In the genomic region with DNA sequence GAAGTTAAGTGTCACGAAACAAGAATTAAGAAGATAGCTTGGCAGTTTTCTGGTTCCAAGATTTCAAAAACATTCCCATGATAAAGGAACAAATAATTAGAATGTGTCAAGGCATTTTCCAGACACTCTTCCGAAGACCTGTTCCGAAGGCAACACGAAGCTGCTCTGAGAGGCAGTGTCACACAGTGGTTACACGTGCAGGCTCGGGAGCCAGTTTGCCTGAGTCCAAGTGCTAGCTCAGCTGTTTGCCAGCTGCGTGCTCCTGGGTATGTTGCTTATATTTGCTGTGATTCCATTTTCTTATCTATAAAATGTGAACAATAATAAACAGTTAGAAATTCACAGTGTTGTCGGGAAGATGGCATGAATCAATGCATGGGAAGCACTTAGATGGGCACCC, we compare ENCODE assay signal across 29 cellular contexts.
"Had no signal": no experiment of that assay in that cellular context is flagged by ENCODE, and none has a peak within 500 bp of the region (broad histone marks: within the 10 kb centered on the region; RNA-seq: fewer than 3 reads in every experiment).

No MANE protein-coding gene starts in this region.

- H3K4me3 ChIP-seq: coronary artery, dorsolateral prefrontal cortex, gastrocnemius medialis had no signal

- H3K36me3 ChIP-seq: brain microvascular endothelial cell, gastrocnemius medialis, WERI-Rb-1 had no signal

- H3K9me3 ChIP-seq: gastrocnemius medialis had no signal

- DNase-seq: activated B cell treated with CpG ODN at 0.5 μM for 24 hours; activated CD4-positive, alpha-beta memory T cell treated with anti-CD3 and anti-CD28 coated beads, Interleukin-2, amount 10 ng/mL, durations not matched to agents 7 days and 5 days; activated CD4-positive, alpha-beta T cell treated with anti-CD3 and anti-CD28 coated beads for 4 hours; activated CD4-positive, alpha-beta T cell treated with anti-CD3 and anti-CD28 coated beads, Interleukin-2, amount 10 ng/mL, durations not matched to agents 7 days and 5 days; activated CD4-positive, alpha-beta T cell treated with anti-CD3 and anti-CD28 coated beads, Interleukin-2, amount 50 U/mL, for 4 hours; activated CD4-positive, CD25-positive, alpha-beta regulatory T cell treated with anti-CD3 and anti-CD28 coated beads, Interleukin-2, amount 50 U/mL, for 72 hours; activated CD8-positive, alpha-beta memory T cell treated with anti-CD3 and anti-CD28 coated beads, Interleukin-2, amount 50 U/mL, for 48 hours; activated gamma-delta T cell; activated naive CD4-positive, alpha-beta T cell; activated naive CD4-positive, alpha-beta T cell treated with anti-CD3 and anti-CD28 coated beads, Interleukin-2, amount 10 ng/mL, durations not matched to agents 7 days and 5 days; activated naive CD8-positive, alpha-beta T cell treated with anti-CD3 and anti-CD28 coated beads, Interleukin-2, amount 10 ng/mL, durations not matched to agents 7 days and 5 days; activated T-cell treated with anti-CD3 and anti-CD28 coated beads for 4 hours; activated T-cell treated with anti-CD3 and anti-CD28 coated beads, Interleukin-2, amount 50 U/mL, for 24 hours; activated T-cell treated with anti-CD3 and anti-CD28 coated beads, Interleukin-2, amount 50 U/mL, for 72 hours; brain microvascular endothelial cell; effector memory CD4-positive, alpha-beta T cell; erythroblast; foreskin keratinocyte; gastrocnemius medialis; T-helper 1 cell; T-helper 17 cell; T1000; WERI-Rb-1 had no signal

- H3K27ac Mint-ChIP-seq: activated B cell treated with CpG ODN at 0.5 μM for 24 hours; activated CD4-positive, alpha-beta memory T cell treated with anti-CD3 and anti-CD28 coated beads, Interleukin-2, amount 10 ng/mL, durations not matched to agents 7 days and 5 days; activated CD4-positive, alpha-beta T cell treated with anti-CD3 and anti-CD28 coated beads, Interleukin-2, amount 10 ng/mL, durations not matched to agents 7 days and 5 days; activated naive CD4-positive, alpha-beta T cell treated with anti-CD3 and anti-CD28 coated beads, Interleukin-2, amount 10 ng/mL, durations not matched to agents 7 days and 5 days; activated naive CD4-positive, alpha-beta T cell treated with anti-CD3 and anti-CD28 coated beads, Interleukin-2, amount 50 U/mL, for 72 hours; activated naive CD8-positive, alpha-beta T cell treated with anti-CD3 and anti-CD28 coated beads, Interleukin-2, amount 10 ng/mL, durations not matched to agents 7 days and 5 days; activated T-cell treated with anti-CD3 and anti-CD28 coated beads, Interleukin-2, amount 50 U/mL, for 24 hours; activated T-cell treated with anti-CD3 and anti-CD28 coated beads, Interleukin-2, amount 50 U/mL, for 72 hours; dendritic cell treated with granulocyte-macrophage colony-stimulating factor and Interleukin-4, amounts not matched to agents 40 ng/mL and 50 ng/mL, for 4 days; T-helper 17 cell; T-helper 2 cell treated with Interferon-gamma antibody and Interleukin-4, amounts not matched to agents 5 μg/mL and 100 μg/mL, for 36 hours had no signal

- ATAC-seq: activated naive CD4-positive, alpha-beta T cell treated with anti-CD3 and anti-CD28 coated beads, Interleukin-2, amount 50 U/mL, for 72 hours; activated T-cell treated with anti-CD3 and anti-CD28 coated beads, Interleukin-2, amount 50 U/mL, for 72 hours; foreskin keratinocyte; gastrocnemius medialis; T-helper 17 cell had no signal

- H3K27me3 ChIP-seq: brain microvascular endothelial cell, dorsolateral prefrontal cortex, foreskin keratinocyte, gastrocnemius medialis had no signal

- H3K27ac ChIP-seq: brain microvascular endothelial cell, coronary artery, foreskin keratinocyte, gastrocnemius medialis, WERI-Rb-1 had no signal

- H3K36me3 Mint-ChIP-seq: activated naive CD4-positive, alpha-beta T cell treated with anti-CD3 and anti-CD28 coated beads, Interleukin-2, amount 10 ng/mL, durations not matched to agents 7 days and 5 days; activated naive CD4-positive, alpha-beta T cell treated with anti-CD3 and anti-CD28 coated beads, Interleukin-2, amount 50 U/mL, for 72 hours; activated naive CD8-positive, alpha-beta T cell treated with anti-CD3 and anti-CD28 coated beads, Interleukin-2, amount 10 ng/mL, durations not matched to agents 7 days and 5 days had no signal

- H3K9me3 Mint-ChIP-seq: activated B cell treated with CpG ODN at 0.5 μM for 24 hours; activated naive CD4-positive, alpha-beta T cell treated with anti-CD3 and anti-CD28 coated beads, Interleukin-2, amount 10 ng/mL, durations not matched to agents 7 days and 5 days; activated naive CD8-positive, alpha-beta T cell treated with anti-CD3 and anti-CD28 coated beads, Interleukin-2, amount 10 ng/mL, durations not matched to agents 7 days and 5 days; activated T-cell treated with anti-CD3 and anti-CD28 coated beads, Interleukin-2, amount 50 U/mL, for 24 hours; central memory CD8-positive, alpha-beta T cell; T-helper 2 cell treated with Interferon-gamma antibody and Interleukin-4, amounts not matched to agents 5 μg/mL and 100 μg/mL, for 36 hours had no signal

- H3K4me3 Mint-ChIP-seq: activated B cell treated with CpG ODN at 0.5 μM for 24 hours; activated CD4-positive, alpha-beta memory T cell treated with anti-CD3 and anti-CD28 coated beads, Interleukin-2, amount 10 ng/mL, durations not matched to agents 7 days and 5 days; activated CD4-positive, alpha-beta T cell treated with anti-CD3 and anti-CD28 coated beads, Interleukin-2, amount 10 ng/mL, durations not matched to agents 7 days and 5 days; activated naive CD4-positive, alpha-beta T cell treated with anti-CD3 and anti-CD28 coated beads, Interleukin-2, amount 10 ng/mL, durations not matched to agents 7 days and 5 days; activated naive CD8-positive, alpha-beta T cell treated with anti-CD3 and anti-CD28 coated beads, Interleukin-2, amount 10 ng/mL, durations not matched to agents 7 days and 5 days; activated T-cell treated with anti-CD3 and anti-CD28 coated beads, Interleukin-2, amount 50 U/mL, for 24 hours; activated T-cell treated with anti-CD3 and anti-CD28 coated beads, Interleukin-2, amount 50 U/mL, for 72 hours; central memory CD8-positive, alpha-beta T cell; dendritic cell treated with granulocyte-macrophage colony-stimulating factor and Interleukin-4, amounts not matched to agents 40 ng/mL and 50 ng/mL, for 4 days; T-helper 17 cell; T-helper 2 cell treated with Interferon-gamma antibody and Interleukin-4, amounts not matched to agents 5 μg/mL and 100 μg/mL, for 36 hours had no signal

- H3K27me3 Mint-ChIP-seq: activated CD4-positive, alpha-beta memory T cell treated with anti-CD3 and anti-CD28 coated beads, Interleukin-2, amount 10 ng/mL, durations not matched to agents 7 days and 5 days; activated CD4-positive, alpha-beta T cell treated with anti-CD3 and anti-CD28 coated beads, Interleukin-2, amount 10 ng/mL, durations not matched to agents 7 days and 5 days; activated naive CD8-positive, alpha-beta T cell treated with anti-CD3 and anti-CD28 coated beads, Interleukin-2, amount 10 ng/mL, durations not matched to agents 7 days and 5 days; activated T-cell treated with anti-CD3 and anti-CD28 coated beads, Interleukin-2, amount 50 U/mL, for 24 hours; dendritic cell treated with granulocyte-macrophage colony-stimulating factor and Interleukin-4, amounts not matched to agents 40 ng/mL and 50 ng/mL, for 4 days; T-helper 17 cell had no signal
